ENCODE assay signal across 8 cellular contexts in the genomic region with DNA sequence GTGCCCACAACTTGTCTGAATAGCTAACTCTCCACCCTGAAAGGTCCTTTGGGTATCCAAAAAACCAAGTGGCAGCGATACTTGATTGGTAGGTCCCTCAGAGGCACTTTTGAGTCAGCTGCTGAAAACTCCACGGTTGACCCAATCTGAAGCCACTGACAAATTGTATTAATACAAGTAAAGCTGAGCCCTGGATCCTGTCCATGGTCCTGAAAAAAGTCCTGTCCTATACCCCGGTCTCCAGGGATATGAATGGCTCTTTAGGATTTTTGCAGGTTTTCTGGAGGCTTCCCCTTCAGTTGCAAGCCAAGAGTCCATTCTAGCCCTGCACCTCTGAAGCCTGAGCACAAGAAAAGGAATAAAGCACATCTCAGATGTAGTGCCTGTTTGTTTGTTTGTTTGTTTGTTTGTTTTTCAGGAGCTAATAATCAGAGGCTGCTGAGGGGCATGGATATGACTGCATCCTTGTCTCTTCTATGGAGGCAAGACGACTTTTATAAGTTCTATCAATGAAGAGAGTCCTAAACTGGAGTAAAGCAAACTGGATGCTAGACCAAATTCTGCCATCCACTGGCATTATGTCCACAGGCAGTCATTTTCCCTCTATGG. TPM values are rescaled to one million over a fixed set of nuclear protein-coding genes. Genes with fewer than 3 reads are reported as not detected.
DNase-seq lines count a peak whose midpoint lies in the region; ATAC-seq and TF ChIP-seq lines count a peak whose summit lies in the region.

No MANE protein-coding gene starts in this region.

- H3K36me3 ChIP-seq in thyroid gland, result no peaks in the 10 kb centered on the region

- intact Hi-C loops in thyroid gland (cut with DNase I), result no loop called here

- CTCF ChIA-PET in RWPE1 (lab: Yijun Ruan, JAX), result interaction anchor here (0.6 to 1.8 kb wide), 8 partner anchors 14 to 407 kb away, joined by 3 to 17 read pairs (median 4); no protein-coding TSS in a partner anchor

- DNase-seq in stimulated activated CD4-positive, alpha-beta T cell treated with anti-CD3 and anti-CD28 coated beads, Interleukin-4, amount 100 ng/mL, for 24 hours, result peak; percentile 31
- no peak for DNase-seq in stimulated activated CD4-positive, alpha-beta T cell treated with anti-CD3 and anti-CD28 coated beads, Interleukin-4, amount 100 ng/mL, for 4 hours
- DNase-seq in RWPE1 (ENCODE audit: low spot score), result peak; percentile 84
- DNase-seq in fibroblast of peridontal ligament (ENCODE audit: extremely low read depth), result peak; percentile 55
- DNase-seq in thyroid gland, result peak; percentile 35 to 42
- DNase-seq in H4 (ENCODE audit: low spot score), result no peak

- peaks cover 10% of the 10 kb centered on the region for H3K27me3 ChIP-seq in thyroid gland

- H3K9me3 ChIP-seq in thyroid gland, result no peaks in the 10 kb centered on the region

- WGBS in thyroid gland, 2 donors, result 7% methylated on average over 4 of the region's 4 CpGs

- TF ChIP-seq CTCF in RWPE1 (conservative IDR thresholded peaks at IDR 0.05; ENCODE audit: low read depth), result no peak
- no peak for TF ChIP-seq CTCF in thyroid gland (IDR thresholded peaks at IDR 0.05)

- POLR2A ChIA-PET in RWPE1 (lab: Yijun Ruan, JAX; ENCODE audit: low non-redundant PET), result no interaction called here

- no peak overlapping the region for H3K4me3 ChIP-seq in thyroid gland (replicated peaks in 1 of 3)

- TF ChIP-seq POLR2A in thyroid gland (IDR thresholded peaks at IDR 0.05), result no peak

- no peak for ATAC-seq in GM19455 (IDR thresholded peaks at IDR 0.05; ENCODE audit: unreplicated experiment)
- no peak for ATAC-seq in GM19324 (IDR thresholded peaks at IDR 0.05; ENCODE audit: low FRiP score, unreplicated experiment)

- no peak overlapping the region for H3K27ac ChIP-seq in RWPE1
- H3K27ac ChIP-seq in thyroid gland, result no peak overlapping the region

- H3K4me1 ChIP-seq in thyroid gland, result peaks cover 3 to 11% of the 10 kb centered on the region in 2 donors

RNA-seq across cellular contexts. Expression of a gene that starts 1.7 kb away (rescaled TPM):
- total RNA-seq in thyroid gland, result 1 to 10 TPM in 1 of 4 donors, not detected in 3; 1.6 TPM
- 0.21 and 4.3 TPM in 2 replicates for total RNA-seq in H4 (2014; rRNA removed; shearing (Covaris generic))

RNA-seq across cellular contexts. Expression of a gene that starts 18.6 kb away (rescaled TPM):
- total RNA-seq in thyroid gland, result 1 to 10 TPM in 2 of 4 donors, under 1 TPM in 2; 0.33 to 1.4 (median 1.1) TPM
- total RNA-seq in H4 (2014; rRNA removed; shearing (Covaris generic)), result not detected in 2 replicates

RNA-seq across cellular contexts. Expression of a gene that starts 55.3 kb away (rescaled TPM):
- 10 to 100 TPM; 18.1 to 31.6 (median 25.6) TPM for total RNA-seq in thyroid gland
- 4.3 and 7.1 TPM in 2 replicates for total RNA-seq in H4 (2014; rRNA removed; shearing (Covaris generic))

Comparison
In these comparisons a context has a peak if more than half of its experiments do, and no peak if none do; other contexts are left out.
1. DNase-seq: peak in stimulated activated CD4-positive, alpha-beta T cell treated with anti-CD3 and anti-CD28 coated beads, Interleukin-4, amount 100 ng/mL, for 24 hours (single experiment), RWPE1 (single experiment), fibroblast of peridontal ligament (single experiment) and thyroid gland (2 of 2); none in stimulated activated CD4-positive, alpha-beta T cell treated with anti-CD3 and anti-CD28 coated beads, Interleukin-4, amount 100 ng/mL, for 4 hours (0 of 2) and H4 (single experiment).